ENCODE assay signal across 8 cellular contexts in the genomic region with DNA sequence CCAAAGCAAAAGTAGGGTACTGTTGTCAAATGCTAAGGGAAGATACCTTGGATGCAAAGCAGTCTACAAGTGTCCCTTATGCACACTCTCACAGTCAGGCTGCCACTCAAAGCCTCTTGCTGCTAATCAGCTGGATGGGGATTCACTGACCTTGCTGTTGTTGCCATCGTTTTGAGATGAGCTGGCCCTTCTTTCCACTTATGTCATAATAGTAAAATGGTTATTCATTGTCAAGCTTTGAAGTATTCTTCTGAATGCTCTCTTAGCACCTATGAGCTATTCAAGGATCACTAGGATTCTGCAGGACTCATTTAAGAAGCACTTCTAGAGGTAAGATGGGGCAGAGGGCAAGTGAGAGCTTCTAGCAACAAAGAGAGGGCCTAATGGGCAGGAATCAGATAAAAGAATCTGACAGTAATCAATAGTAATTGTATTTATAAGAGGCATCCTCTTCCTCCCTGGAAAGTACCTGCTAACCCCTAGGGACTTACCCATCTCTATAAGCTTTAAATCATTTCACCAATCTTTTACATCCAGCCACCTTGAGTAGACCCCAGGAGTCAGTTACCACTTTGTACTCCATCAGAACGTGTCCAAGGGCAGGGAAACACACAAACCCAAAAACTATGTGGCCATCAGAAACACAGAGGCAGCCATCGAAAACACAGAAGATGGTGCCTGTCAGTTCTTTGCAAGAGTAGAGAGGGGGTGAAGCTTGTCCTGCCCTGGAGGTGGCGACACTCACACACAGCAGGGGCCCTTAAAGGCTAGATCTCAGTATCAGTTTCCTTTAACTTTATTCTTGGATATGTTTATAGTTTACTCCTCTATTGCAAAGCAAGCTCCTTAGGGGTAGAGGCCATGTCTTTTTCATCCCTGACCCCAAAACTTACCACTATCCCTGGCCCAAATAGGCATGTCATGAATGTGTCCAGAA.
A peak's percentile ranks its signal among the peaks of the same experiment; 100 is the strongest.
DNase-seq lines count a peak whose midpoint lies in the region; TF ChIP-seq lines count a peak whose summit lies in the region.

No MANE protein-coding gene starts in this region.

- TF ChIP-seq POLR2A in NB4 (IDR thresholded peaks at IDR 0.05; ENCODE audit: extremely low read depth, insufficient read length) = no peak

- POLR2A ChIA-PET in HEK293T (lab: Yijun Ruan, JAX) = interaction anchor here (1.1 kb wide), 1 partner anchor 103 kb away, joined by 3 read pairs; no protein-coding TSS in a partner anchor

- no peak overlapping the region for H3K27ac ChIP-seq in cardiac muscle cell

- peak; percentile 61 for TF ChIP-seq CTCF in NB4 (IDR thresholded peaks at IDR 0.05; ENCODE audit: low read depth, low read length)
- peak; percentile 79 for TF ChIP-seq CTCF in cardiac muscle cell (IDR thresholded peaks at IDR 0.05; ENCODE audit: low read depth, low read length)

- no peaks in the 10 kb centered on the region for H3K36me3 ChIP-seq in cardiac muscle cell

- peak; percentile 50 for DNase-seq in NCI-H82 (lab: John Stamatoyannopoulos, UW)
- DNase-seq in NCI-H82 treated with DMSO at 0.1 percent for 48 hours (lab: John Stamatoyannopoulos, UW; ENCODE audit: unreplicated experiment) = no peak
- DNase-seq in HEK293T (ENCODE audit: extremely low spot score) = peak; percentile 74
- DNase-seq in NB4 (ENCODE audit: low read depth) = peak; percentile 40
- DNase-seq in activated T-cell treated with anti-CD3 and anti-CD28 coated beads for 24 hours (ENCODE audit: low read depth) = peak; percentile 3
- DNase-seq in cardiac muscle cell (ENCODE audit: low read depth in 1 of 2, low spot score in 1 of 2) = peak; percentile 51 to 74
- DNase-seq in stimulated activated CD4-positive, alpha-beta T cell treated with anti-CD3 and anti-CD28 coated beads, Interleukin-4, amount 100 ng/mL, for 24 hours = peak; percentile 21
- DNase-seq in C1 segment of cervical spinal cord (lab: John Stamatoyannopoulos, UW) = no peak

- H3K4me1 ChIP-seq in cardiac muscle cell (ENCODE audit: low read depth) = no peaks in the 10 kb centered on the region

- CTCF ChIA-PET in HEK293T (lab: Yijun Ruan, JAX) = interaction anchor here (0.6 to 2.5 kb wide), 14 partner anchors 9 to 610 kb away, joined by 3 to 19 read pairs (median 4); no protein-coding TSS in a partner anchor

- no peaks in the 10 kb centered on the region for H3K27me3 ChIP-seq in cardiac muscle cell

- H3K9me3 ChIP-seq in cardiac muscle cell (ENCODE audit: low read depth) = no peaks in the 10 kb centered on the region

- H3K4me3 ChIP-seq in NB4 (ENCODE audit: low read depth, low read length) = no peak overlapping the region
- no peak overlapping the region for H3K4me3 ChIP-seq in cardiac muscle cell

TF ChIP-seq in HEK293T, 16 proteins besides CTCF, POLR2A, EP300 and RAD21:
- TF ChIP-seq ELF4 (IDR thresholded peaks at IDR 0.05) = no peak
- TF ChIP-seq FOXK2 (IDR thresholded peaks at IDR 0.05) = no peak
- no peak for TF ChIP-seq TARDBP (IDR thresholded peaks at IDR 0.05)
- no peak for TF ChIP-seq HDGF (IDR thresholded peaks at IDR 0.05; ENCODE audit: borderline replicate concordance)
- no peak for TF ChIP-seq ZNF384 (IDR thresholded peaks at IDR 0.05)
- TF ChIP-seq, protein P1, sequence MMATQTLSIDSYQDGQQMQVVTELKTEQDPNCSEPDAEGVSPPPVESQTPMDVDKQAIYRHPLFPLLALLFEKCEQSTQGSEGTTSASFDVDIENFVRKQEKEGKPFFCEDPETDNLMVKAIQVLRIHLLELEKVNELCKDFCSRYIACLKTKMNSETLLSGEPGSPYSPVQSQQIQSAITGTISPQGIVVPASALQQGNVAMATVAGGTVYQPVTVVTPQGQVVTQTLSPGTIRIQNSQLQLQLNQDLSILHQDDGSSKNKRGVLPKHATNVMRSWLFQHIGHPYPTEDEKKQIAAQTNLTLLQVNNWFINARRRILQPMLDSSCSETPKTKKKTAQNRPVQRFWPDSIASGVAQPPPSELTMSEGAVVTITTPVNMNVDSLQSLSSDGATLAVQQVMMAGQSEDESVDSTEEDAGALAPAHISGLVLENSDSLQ (IDR thresholded peaks at IDR 0.05) = peak; percentile 50
- no peak for TF ChIP-seq SP1 (IDR thresholded peaks at IDR 0.05)
- TF ChIP-seq L3MBTL2 (conservative IDR thresholded peaks at IDR 0.05) = no peak
- TF ChIP-seq LEF1 (IDR thresholded peaks at IDR 0.05; ENCODE audit: borderline replicate concordance) = no peak

Comparison
In these comparisons a context has a peak if more than half of its experiments do, and no peak if none do; other contexts are left out.
1. DNase-seq: peak in NCI-H82 (single experiment), HEK293T (single experiment), NB4 (single experiment), activated T-cell treated with anti-CD3 and anti-CD28 coated beads for 24 hours (single experiment), cardiac muscle cell (2 of 2) and stimulated activated CD4-positive, alpha-beta T cell treated with anti-CD3 and anti-CD28 coated beads, Interleukin-4, amount 100 ng/mL, for 24 hours (single experiment); none in NCI-H82 treated with DMSO at 0.1 percent for 48 hours (single experiment) and C1 segment of cervical spinal cord (0 of 14).